Comparison of ENCODE assay signal across 1 cellular context in genomic region chr4:145014365-145014764, GRCh38.
TF ChIP-seq lines count a peak whose summit lies in the region.

No MANE protein-coding gene starts in this region.

TF ChIP-seq in H1, 55 proteins besides CTCF, POLR2A, EP300 and RAD21:
- TF ChIP-seq CHD1 (IDR thresholded peaks at IDR 0.05; ENCODE audit: low read depth, low read length) (no peak), SP4 (IDR thresholded peaks at IDR 0.05; ENCODE audit: low read length) (no peak), CBX5 (IDR thresholded peaks at IDR 0.05; ENCODE audit: low read depth, low read length) (no peak)
